Comparison of ENCODE assay signal across 26 cellular contexts in genomic region chr7:139666501-139666900, GRCh38.
"Had no signal": no experiment of that assay in that cellular context is flagged by ENCODE, and none has a peak within 500 bp of the region (broad histone marks: within the 10 kb centered on the region; RNA-seq: fewer than 3 reads in every experiment).

No MANE protein-coding gene starts in this region.

- H3K9me3 ChIP-seq: MG63 had no signal

- H2AFZ ChIP-seq: PC-9 had no signal

- H3K27ac ChIP-seq: PC-9, VCaP had no signal

- DNase-seq: activated CD4-positive, alpha-beta memory T cell treated with anti-CD3 and anti-CD28 coated beads for 36 hours; activated CD4-positive, alpha-beta T cell treated with anti-CD3 and anti-CD28 coated beads, Interleukin-2, amount 10 ng/mL, durations not matched to agents 7 days and 5 days; activated CD4-positive, CD25-positive, alpha-beta regulatory T cell; activated CD8-positive, alpha-beta memory T cell treated with anti-CD3 and anti-CD28 coated beads for 24 hours; activated effector memory CD4-positive, alpha-beta T cell treated with anti-CD3 and anti-CD28 coated beads, Interleukin-2, amount 50 U/mL, for 16 hours; activated naive CD4-positive, alpha-beta T cell treated with Interleukin-2 at 50 U/mL for 16 hours; activated naive CD8-positive, alpha-beta T cell treated with anti-CD3 and anti-CD28 coated beads, Interleukin-2, amount 50 U/mL, for 24 hours; activated T-cell treated with anti-CD3 and anti-CD28 coated beads, Interleukin-2, amount 50 U/mL, for 4 hours; amniotic stem cell; cerebellar nuclear complex; MG63; NCI-H1105; NCI-H1436; NCI-H1694 treated with DMSO at 0.1 percent for 48 hours; NCI-H2029 treated with DMSO at 0.1 percent for 48 hours; NCI-H345; NCI-H510A; NCI-H526 treated with DMSO at 0.1 percent for 48 hours; PC-9; SIG-M5; T-cell; T-helper 2 cell; T1000 had no signal

- ATAC-seq: activated naive CD4-positive, alpha-beta T cell treated with anti-CD3 and anti-CD28 coated beads, Interleukin-2, amount 50 U/mL, for 72 hours; activated naive CD8-positive, alpha-beta T cell treated with anti-CD3 and anti-CD28 coated beads, Interleukin-2, amount 50 U/mL, for 24 hours; activated T-cell treated with anti-CD3 and anti-CD28 coated beads, Interleukin-2, amount 50 U/mL, for 4 hours; T-cell had no signal

- H3K4me3 ChIP-seq: MG63, PC-9 had no signal

- H3K27me3 ChIP-seq: MG63 had no signal

- FAIRE-seq: astrocyte had no signal

- H3K36me3 ChIP-seq: MG63 had no signal

- H3K4me2 ChIP-seq: PC-9 had no signal
